In genomic region chr7:106110885-106111670, GRCh38 we compare ENCODE assay signal across 8 cellular contexts. TPM values are rescaled to one million over a fixed set of nuclear protein-coding genes. Genes with fewer than 3 reads are reported as not detected.
DNase-seq lines count a peak whose midpoint lies in the region; ATAC-seq and TF ChIP-seq lines count a peak whose summit lies in the region.

No MANE protein-coding gene starts in this region.

- peak overlapping the region; percentile 92 for H3K4me3 ChIP-seq in ACC112 (ENCODE audit: low read depth, low read length)
- H3K4me3 ChIP-seq in GM23338, result peak overlapping the region; percentile 72
- H3K4me3 ChIP-seq in fibroblast of the aortic adventitia (ENCODE audit: low read depth, low read length), result peak overlapping the region; percentile 84
- H3K4me3 ChIP-seq in prostate gland, result peak overlapping the region; percentile 76 to 87

- peak overlapping the region; percentile 83 for H3K4me2 ChIP-seq in GM23338

- no peaks in the 10 kb centered on the region for H3K36me3 ChIP-seq in ACC112 (ENCODE audit: insufficient read depth, low read length)
- no peaks in the 10 kb centered on the region for H3K36me3 ChIP-seq in GM23338 (ENCODE audit: insufficient read depth)
- no peaks in the 10 kb centered on the region for H3K36me3 ChIP-seq in prostate gland

- peaks cover 41% of the 10 kb centered on the region for H3K4me1 Mint-ChIP-seq in GM23338
- H3K4me1 Mint-ChIP-seq in T-helper 17 cell, result peaks cover 38% of the 10 kb centered on the region

- TF ChIP-seq POLR2A in prostate gland (IDR thresholded peaks at IDR 0.05), result no peak

- H3K36me3 Mint-ChIP-seq in GM23338 (ENCODE audit: low read depth), result no peaks in the 10 kb centered on the region; the same call in 2 of the 3 replicates
- no peaks in the 10 kb centered on the region for H3K36me3 Mint-ChIP-seq in T-helper 17 cell (ENCODE audit: low read depth)

- H3K27me3 ChIP-seq in ACC112 (ENCODE audit: insufficient read depth, low read length) (no peaks in the 10 kb centered on the region), GM23338 (ENCODE audit: insufficient read depth) (0 out of 2 replicates have a peak, but pooled peaks cover 4% of the 10 kb centered on the region), prostate gland (replicated peaks; ENCODE audit: insufficient read depth) (no peaks in the 10 kb centered on the region)

- ATAC-seq in GM23338 (no peak), T-helper 17 cell (no peak), HG02885 (IDR thresholded peaks at IDR 0.05; ENCODE audit: poor library complexity, unreplicated experiment) (no peak)

- peak overlapping the region; percentile 68 for H2AFZ ChIP-seq in ACC112 (ENCODE audit: low read length, unreplicated experiment)
- 0 out of 2 replicates have a peak overlapping the region, but pooled peaks have one; percentile 56 for H2AFZ ChIP-seq in GM23338

- peaks cover 53% of the 10 kb centered on the region for H3K79me2 ChIP-seq in ACC112 (ENCODE audit: control insufficient read depth, insufficient read depth, low read length, unreplicated experiment)
- peaks cover 56% of the 10 kb centered on the region for H3K79me2 ChIP-seq in GM23338 (replicated peaks; ENCODE audit: insufficient read depth)

- intact Hi-C loops in prostate gland (cut with DNase I), result no loop called here

- H3K4me3 Mint-ChIP-seq in GM23338, result peak overlapping the region; percentile 79
- peak overlapping the region; percentile 91 for H3K4me3 Mint-ChIP-seq in T-helper 17 cell

- H3K9me3 Mint-ChIP-seq in GM23338, result no peaks in the 10 kb centered on the region

- H4K20me1 ChIP-seq in GM23338 (replicated peaks; ENCODE audit: insufficient read depth), result no peaks in the 10 kb centered on the region; the same call in 1 of the 2 replicates

- H3K27ac Mint-ChIP-seq in GM23338, result no peak overlapping the region; the same call in 1 of the 2 replicates
- peak overlapping the region; percentile 92 for H3K27ac Mint-ChIP-seq in T-helper 17 cell

- 0 out of 2 replicates have a peak, but pooled peaks cover 10% of the 10 kb centered on the region for H3F3A ChIP-seq in GM23338 (replicated peaks; ENCODE audit: low read depth)

- H3K27me3 Mint-ChIP-seq in GM23338 (ENCODE audit: insufficient read depth, low read depth, poor library complexity), result peaks cover 3% of the 10 kb centered on the region
- H3K27me3 Mint-ChIP-seq in T-helper 17 cell, result no peaks in the 10 kb centered on the region

- WGBS in prostate gland, result 4% methylated on average over 21 of the region's 21 CpGs

- TF ChIP-seq CTCF in GM23338 (conservative IDR thresholded peaks at IDR 0.05; ENCODE audit: low read depth in 2 of 2), result no peak
- no peak for TF ChIP-seq CTCF in fibroblast of the aortic adventitia (IDR thresholded peaks at IDR 0.05; ENCODE audit: insufficient read depth, low read length)
- TF ChIP-seq CTCF in prostate gland (IDR thresholded peaks at IDR 0.05), result no peak
- no peak for TF ChIP-seq CTCF in GM20000 (IDR thresholded peaks at IDR 0.05; ENCODE audit: extremely low read depth, missing control alignments)

- no peak for DNase-seq in GM23338 (ENCODE audit: low spot score)
- DNase-seq in T-helper 17 cell, result no peak
- peak; percentile 47 for DNase-seq in fibroblast of the aortic adventitia (ENCODE audit: low read depth)
- DNase-seq in prostate gland (ENCODE audit: low spot score), result no peak
- DNase-seq in kidney glomerular epithelial cell (lab: John Stamatoyannopoulos, UW), result no peak
- DNase-seq in GM20000 (ENCODE audit: low spot score), result no peak

- H3K9me2 ChIP-seq in GM23338 (ENCODE audit: insufficient read depth), result no peaks in the 10 kb centered on the region

- H3K27ac ChIP-seq in ACC112 (ENCODE audit: low read depth, low read length), result peak overlapping the region; percentile 96
- no peak overlapping the region for H3K27ac ChIP-seq in GM23338 (ENCODE audit: low read depth)
- peak overlapping the region; percentile 96 to 98 for H3K27ac ChIP-seq in prostate gland

- H3K4me1 ChIP-seq in ACC112 (ENCODE audit: control insufficient read depth, insufficient read depth, low read length, unreplicated experiment) (peaks cover 29% of the 10 kb centered on the region), GM23338 (ENCODE audit: insufficient read depth) (peaks cover 29% of the 10 kb centered on the region), prostate gland (replicated peaks) (peaks cover 2% of the 10 kb centered on the region)

- H3K9me3 ChIP-seq in T-helper 17 cell (ENCODE audit: control insufficient read depth, low read length, poor library complexity, severe bottlenecking), result no peaks in the 10 kb centered on the region
- H3K9me3 ChIP-seq in prostate gland, result no peaks in the 10 kb centered on the region

TF ChIP-seq in GM23338, 12 proteins besides CTCF, POLR2A, EP300 and RAD21:
- no peak for TF ChIP-seq CREB1 (CRISPR knock-in tag; IDR thresholded peaks at IDR 0.05; ENCODE audit: low read depth)

RNA-seq across cellular contexts. Expression of gene SYPL1, which starts 1.0 kb away (rescaled TPM):
- total RNA-seq in GM23338 (2014; rRNA removed; shearing (Covaris generic)), result 52.7 and 78.1 TPM in 2 replicates
- polyA plus RNA-seq in GM23338 (2016; fragmentation: Nextera tagmentation; extraction: Ambion mirVana), result 39.0 and 39.3 TPM in 2 replicates
- total RNA-seq in T-helper 17 cell, result 10 to 100 TPM; 30.3 to 38.8 TPM
- 69.5 and 72.2 TPM in 2 replicates for total RNA-seq in fibroblast of the aortic adventitia (ENCODE audit: low replicate concordance)
- total RNA-seq in prostate gland, result 100 to 1,000 TPM in 1 of 2 donors, 10 to 100 TPM in 1; 87.9 to 132 TPM
